In genomic region chr4:153622778-153623240, GRCh38 we compare ENCODE assay signal across 20 cellular contexts.
DNase-seq lines count a peak whose midpoint lies in the region; ATAC-seq and TF ChIP-seq lines count a peak whose summit lies in the region.
"Had no signal": no experiment of that assay in that cellular context is flagged by ENCODE, and none has a peak within 500 bp of the region (broad histone marks: within the 10 kb centered on the region; RNA-seq: fewer than 3 reads in every experiment).

No MANE protein-coding gene starts in this region.

- H3K9me3 ChIP-seq in body of pancreas: no peaks in the 10 kb centered on the region
- no peaks in the 10 kb centered on the region for H3K9me3 ChIP-seq in effector memory CD4-positive, alpha-beta T cell (ENCODE audit: control insufficient read depth, low read length)
- H3K9me3 ChIP-seq: HAP-1 had no signal

- TF ChIP-seq CTCF in CD14-positive monocyte (IDR thresholded peaks at IDR 0.05) (no peak), osteocyte (IDR thresholded peaks at IDR 0.05) (no peak), body of pancreas (IDR thresholded peaks at IDR 0.05) (no peak)

- H3K9me3 Mint-ChIP-seq in CD14-positive monocyte (no peaks in the 10 kb centered on the region), osteocyte (ENCODE audit: unreplicated experiment) (no peaks in the 10 kb centered on the region)
- no peaks in the 10 kb centered on the region for H3K9me3 Mint-ChIP-seq in activated T-helper 17 cell treated with anti-CD3 and anti-CD28 coated beads, Interleukin-2, amount 50 U/mL, for 72 hours
- H3K9me3 Mint-ChIP-seq: endodermal cell had no signal

- no peak for DNase-seq in CD14-positive monocyte (ENCODE audit: low spot score)
- no peak for DNase-seq in osteocyte (ENCODE audit: extremely low spot score, unreplicated experiment)
- DNase-seq in body of pancreas: no peak
- DNase-seq in effector memory CD4-positive, alpha-beta T cell: no peak
- DNase-seq: activated CD4-positive, alpha-beta T cell treated with anti-CD3 and anti-CD28 coated beads for 1 hour; activated effector memory CD4-positive, alpha-beta T cell treated with Interleukin-2 at 50 U/mL for 16 hours; caudate nucleus; EL; endodermal cell; foreskin fibroblast; NCI-H1105 treated with DMSO at 0.1 percent for 48 hours; PC-3 had no signal

- H3K36me3 Mint-ChIP-seq in CD14-positive monocyte (peaks cover 77 to 86% of the 10 kb centered on the region in 2 donors), osteocyte (ENCODE audit: unreplicated experiment) (peaks cover 18% of the 10 kb centered on the region)
- peaks cover 98% of the 10 kb centered on the region for H3K36me3 Mint-ChIP-seq in activated T-helper 17 cell treated with anti-CD3 and anti-CD28 coated beads, Interleukin-2, amount 50 U/mL, for 72 hours (ENCODE audit: low read depth)

- no peak for TF ChIP-seq POLR2A in body of pancreas (IDR thresholded peaks at IDR 0.05)

- peak; percentile 49 for ATAC-seq in GM19395 (IDR thresholded peaks at IDR 0.05; ENCODE audit: unreplicated experiment)
- no peak for ATAC-seq in activated T-helper 17 cell treated with anti-CD3 and anti-CD28 coated beads, Interleukin-2, amount 50 U/mL, for 72 hours (replicated peaks)
- no peak for ATAC-seq in activated CD4-positive, CD25-positive, alpha-beta regulatory T cell treated with anti-CD3 and anti-CD28 coated beads, Interleukin-2, amount 50 U/mL, for 24 hours
- no peak for ATAC-seq in body of pancreas
- no peak for ATAC-seq in HG03457 (IDR thresholded peaks at IDR 0.05; ENCODE audit: unreplicated experiment)
- ATAC-seq: PC-3 had no signal

- H3K27ac ChIP-seq in body of pancreas: no peak overlapping the region
- H3K27ac ChIP-seq in effector memory CD4-positive, alpha-beta T cell (ENCODE audit: insufficient read depth, low read length, poor library complexity, severe bottlenecking): no peak overlapping the region
- H3K27ac ChIP-seq: C4-2B had no signal

- H3K4me1 Mint-ChIP-seq in CD14-positive monocyte (peaks cover 45% of the 10 kb centered on the region), osteocyte (ENCODE audit: unreplicated experiment) (peaks cover 35% of the 10 kb centered on the region)
- peaks cover 12% of the 10 kb centered on the region for H3K4me1 Mint-ChIP-seq in activated T-helper 17 cell treated with anti-CD3 and anti-CD28 coated beads, Interleukin-2, amount 50 U/mL, for 72 hours

- no peaks in the 10 kb centered on the region for H3K4me1 ChIP-seq in body of pancreas
- no peaks in the 10 kb centered on the region for H3K4me1 ChIP-seq in effector memory CD4-positive, alpha-beta T cell (ENCODE audit: control insufficient read depth, insufficient read depth, low read length, poor library complexity, severe bottlenecking)

- WGBS in body of pancreas, 2 donors: 59 to 70% methylated on average over 12 of the region's 12 CpGs

- H3K4me3 Mint-ChIP-seq in CD14-positive monocyte (peak overlapping the region in 1 of 2 donors; percentile 52), osteocyte (ENCODE audit: unreplicated experiment) (no peak overlapping the region)
- no peak overlapping the region for H3K4me3 Mint-ChIP-seq in activated T-helper 17 cell treated with anti-CD3 and anti-CD28 coated beads, Interleukin-2, amount 50 U/mL, for 72 hours
- H3K4me3 Mint-ChIP-seq: endodermal cell had no signal

- intact Hi-C loops in CD14-positive monocyte (cut with micrococcal nuclease) (no loop called here), body of pancreas (cut with DNase I) (no loop called here)

- H3K36me3 ChIP-seq in body of pancreas (replicated peaks in 1 of 2; ENCODE audit: insufficient read depth in 1 of 2, low read depth in 2 of 2): peaks cover 13 to 60% of the 10 kb centered on the region in 2 donors
- H3K36me3 ChIP-seq in effector memory CD4-positive, alpha-beta T cell (ENCODE audit: control insufficient read depth, insufficient read depth, low read length): peaks cover 91% of the 10 kb centered on the region

- no peak overlapping the region for H3K4me3 ChIP-seq in body of pancreas
- no peak overlapping the region for H3K4me3 ChIP-seq in effector memory CD4-positive, alpha-beta T cell (ENCODE audit: insufficient read depth, low read depth, low read length, poor library complexity, severe bottlenecking)
- H3K4me3 ChIP-seq: HAP-1, lung, skin epidermis had no signal

- H3K27ac Mint-ChIP-seq in CD14-positive monocyte (peak overlapping the region; percentile 48 to 87 (median 79)), osteocyte (ENCODE audit: unreplicated experiment) (peak overlapping the region; percentile 14)
- H3K27ac Mint-ChIP-seq in activated T-helper 17 cell treated with anti-CD3 and anti-CD28 coated beads, Interleukin-2, amount 50 U/mL, for 72 hours: peak overlapping the region; percentile 23

- H3K27me3 ChIP-seq in body of pancreas: no peaks in the 10 kb centered on the region
- no peaks in the 10 kb centered on the region for H3K27me3 ChIP-seq in effector memory CD4-positive, alpha-beta T cell (replicated peaks; ENCODE audit: control insufficient read depth, insufficient read depth, low read length, poor library complexity, severe bottlenecking)

- H3K27me3 Mint-ChIP-seq in CD14-positive monocyte (ENCODE audit: low read depth in 3 of 3): no peaks in the 10 kb centered on the region
- no peaks in the 10 kb centered on the region for H3K27me3 Mint-ChIP-seq in activated T-helper 17 cell treated with anti-CD3 and anti-CD28 coated beads, Interleukin-2, amount 50 U/mL, for 72 hours
- no peaks in the 10 kb centered on the region for H3K27me3 Mint-ChIP-seq in osteocyte (ENCODE audit: unreplicated experiment)

Comparison
In these comparisons a context has a peak if more than half of its experiments do, and no peak if none do; other contexts are left out.
1. H3K27ac Mint-ChIP-seq: peak in every context shown above with its lines; median percentile 79 in CD14-positive monocyte; 23 in activated T-helper 17 cell treated with anti-CD3 and anti-CD28 coated beads, Interleukin-2, amount 50 U/mL, for 72 hours; 14 in osteocyte.